8 cellular contexts compared by ENCODE assay signal in the genomic region with DNA sequence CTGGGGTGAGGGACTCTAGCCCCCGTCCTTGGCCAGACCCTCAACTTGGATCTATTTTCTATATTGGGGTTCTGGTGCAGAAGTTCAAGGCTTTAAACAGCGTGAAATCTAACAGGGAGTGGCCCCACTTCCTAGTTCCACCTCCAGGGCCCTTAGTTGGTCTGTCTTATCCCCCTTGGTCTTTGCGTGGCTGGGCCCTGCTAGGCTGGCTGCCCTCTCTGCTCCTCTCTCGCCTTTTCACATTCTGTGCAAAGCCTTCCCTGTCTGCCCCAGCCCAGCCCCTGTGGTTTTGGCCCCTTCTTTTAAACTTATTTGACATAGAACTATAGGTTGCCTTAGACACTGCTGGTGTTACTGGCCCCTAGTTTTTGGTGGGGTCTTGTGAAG. TPM values are rescaled to one million over a fixed set of nuclear protein-coding genes. Genes with fewer than 3 reads are reported as not detected.
DNase-seq lines count a peak whose midpoint lies in the region; ATAC-seq, FAIRE-seq and TF ChIP-seq lines count a peak whose summit lies in the region.

No MANE protein-coding gene starts in this region.

- TF ChIP-seq CTCF in SU-DHL-6 (IDR thresholded peaks at IDR 0.05; ENCODE audit: insufficient read depth, low read length, poor library complexity, severe bottlenecking) (no peak), right atrium auricular region (IDR thresholded peaks at IDR 0.05) (no peak), thoracic aorta (IDR thresholded peaks at IDR 0.05) (no peak)

- no peak for FAIRE-seq in RCC 7860 (lab: Jason Lieb, UNC)

- H3K9ac ChIP-seq in SU-DHL-6 (ENCODE audit: low read length) = 0 out of 2 replicates have a peak overlapping the region, but pooled peaks have one; percentile 3

- no peak for TF ChIP-seq POLR2A in erythroblast (IDR thresholded peaks at IDR 0.05; ENCODE audit: low read length)

- H2AFZ ChIP-seq in SU-DHL-6 (ENCODE audit: low read depth, low read length, severe bottlenecking) = no peak overlapping the region

- H3K27ac ChIP-seq in SU-DHL-6 (ENCODE audit: low read depth, low read length) = no peak overlapping the region; the same call in 1 of the 2 replicates
- peak overlapping the region; percentile 75 to 79 for H3K27ac ChIP-seq in right atrium auricular region
- H3K27ac ChIP-seq in thoracic aorta = peak overlapping the region; percentile 53 to 85

- H3K9me3 ChIP-seq in SU-DHL-6 (ENCODE audit: insufficient read depth, low read length) = no peaks in the 10 kb centered on the region
- H3K9me3 ChIP-seq in right atrium auricular region = no peaks in the 10 kb centered on the region
- H3K9me3 ChIP-seq in thoracic aorta = no peaks in the 10 kb centered on the region

- H3K4me2 ChIP-seq in SU-DHL-6 (ENCODE audit: low read depth, low read length, poor library complexity, severe bottlenecking) = no peak overlapping the region

- H3K4me3 Mint-ChIP-seq in activated naive CD4-positive, alpha-beta T cell treated with anti-CD3 and anti-CD28 coated beads, Interleukin-2, amount 10 ng/mL, durations not matched to agents 7 days and 5 days = no peak overlapping the region

- peaks cover 46% of the 10 kb centered on the region for H3K4me1 Mint-ChIP-seq in activated naive CD4-positive, alpha-beta T cell treated with anti-CD3 and anti-CD28 coated beads, Interleukin-2, amount 10 ng/mL, durations not matched to agents 7 days and 5 days

- CTCF ChIA-PET in activated naive CD4-positive, alpha-beta T cell treated with anti-CD3 and anti-CD28 coated beads, Interleukin-2, amount 10 ng/mL, durations not matched to agents 7 days and 5 days (lab: Charles Lee) = interaction anchor here (0.6 to 9.2 kb wide), 14 partner anchors 9 to 597 kb away, joined by 3 to 109 read pairs (median 4); partner anchors contain the start of genes C15orf39 and SNUPN

- peaks cover 5% of the 10 kb centered on the region; the same call in 1 of the 2 replicates for H3K79me2 ChIP-seq in SU-DHL-6 (ENCODE audit: insufficient read depth, low read length)

- no peaks in the 10 kb centered on the region for H4K20me1 ChIP-seq in SU-DHL-6 (ENCODE audit: low read depth, low read length)

- DNase-seq in activated naive CD4-positive, alpha-beta T cell treated with anti-CD3 and anti-CD28 coated beads, Interleukin-2, amount 10 ng/mL, durations not matched to agents 7 days and 5 days = no peak
- DNase-seq in activated naive CD4-positive, alpha-beta T cell treated with anti-CD3 and anti-CD28 coated beads, Interleukin-2, amount 50 U/mL, for 16 hours = no peak
- DNase-seq in right atrium auricular region (ENCODE audit: low spot score) (no peak), thoracic aorta (ENCODE audit: low spot score) (no peak), RCC 7860 (ENCODE audit: low spot score) (no peak), erythroblast (lab: John Stamatoyannopoulos, UW) (no peak)

- H3K9me3 Mint-ChIP-seq in activated naive CD4-positive, alpha-beta T cell treated with anti-CD3 and anti-CD28 coated beads, Interleukin-2, amount 10 ng/mL, durations not matched to agents 7 days and 5 days = no peaks in the 10 kb centered on the region

- peaks cover 14% of the 10 kb centered on the region for H3F3A ChIP-seq in SU-DHL-6 (ENCODE audit: insufficient read depth)

- H3K27ac Mint-ChIP-seq in activated naive CD4-positive, alpha-beta T cell treated with anti-CD3 and anti-CD28 coated beads, Interleukin-2, amount 10 ng/mL, durations not matched to agents 7 days and 5 days = peak overlapping the region; percentile 20

- H3K4me1 ChIP-seq in right atrium auricular region (peaks cover 0 to 50% of the 10 kb centered on the region in 2 donors), thoracic aorta (ENCODE audit: control insufficient read depth in 1 of 2, low read depth in 2 of 2) (peaks cover 16 to 52% of the 10 kb centered on the region in 2 donors)

- ATAC-seq in thoracic aorta (ENCODE audit: insufficient number of reproducible peaks, low FRiP score, low read depth) (no peak), HG03039 (IDR thresholded peaks at IDR 0.05; ENCODE audit: unreplicated experiment) (no peak)

- H3K27me3 ChIP-seq in SU-DHL-6 (ENCODE audit: low read length) (no peaks in the 10 kb centered on the region), right atrium auricular region (no peaks in the 10 kb centered on the region), thoracic aorta (replicated peaks; ENCODE audit: insufficient read depth) (no peaks in the 10 kb centered on the region)

- H3K36me3 ChIP-seq in SU-DHL-6 (ENCODE audit: low read length) = no peaks in the 10 kb centered on the region
- no peaks in the 10 kb centered on the region for H3K36me3 ChIP-seq in right atrium auricular region
- no peaks in the 10 kb centered on the region for H3K36me3 ChIP-seq in thoracic aorta

- no peak overlapping the region for H3K4me3 ChIP-seq in SU-DHL-6 (ENCODE audit: insufficient read depth, low read length, poor library complexity, severe bottlenecking)
- peak overlapping the region in 1 of 2 donors; percentile 32 for H3K4me3 ChIP-seq in right atrium auricular region
- H3K4me3 ChIP-seq in thoracic aorta = no peak overlapping the region

- no peaks in the 10 kb centered on the region for H3K9me2 ChIP-seq in SU-DHL-6 (replicated peaks; ENCODE audit: insufficient read depth, low read length)

- no peaks in the 10 kb centered on the region for H3K27me3 Mint-ChIP-seq in activated naive CD4-positive, alpha-beta T cell treated with anti-CD3 and anti-CD28 coated beads, Interleukin-2, amount 10 ng/mL, durations not matched to agents 7 days and 5 days

- H3K36me3 Mint-ChIP-seq in activated naive CD4-positive, alpha-beta T cell treated with anti-CD3 and anti-CD28 coated beads, Interleukin-2, amount 10 ng/mL, durations not matched to agents 7 days and 5 days = peaks cover 22% of the 10 kb centered on the region

RNA-seq across cellular contexts. Expression of gene PPCDC, which starts 5.6 kb away (rescaled TPM):
- 10 to 100 TPM; 10.6 to 11.5 TPM for total RNA-seq in right atrium auricular region
- 10 to 100 TPM in 1 of 2 donors, 1 to 10 TPM in 1; 8.5 to 13.7 TPM for total RNA-seq in thoracic aorta

RNA-seq across cellular contexts. Expression of gene SCAMP5, which starts 33.6 kb away (rescaled TPM):
- total RNA-seq in right atrium auricular region (1 to 10 TPM; 4.0 to 7.5 TPM), thoracic aorta (1 to 10 TPM; 1.5 to 3.5 TPM)
